In the genomic region with DNA sequence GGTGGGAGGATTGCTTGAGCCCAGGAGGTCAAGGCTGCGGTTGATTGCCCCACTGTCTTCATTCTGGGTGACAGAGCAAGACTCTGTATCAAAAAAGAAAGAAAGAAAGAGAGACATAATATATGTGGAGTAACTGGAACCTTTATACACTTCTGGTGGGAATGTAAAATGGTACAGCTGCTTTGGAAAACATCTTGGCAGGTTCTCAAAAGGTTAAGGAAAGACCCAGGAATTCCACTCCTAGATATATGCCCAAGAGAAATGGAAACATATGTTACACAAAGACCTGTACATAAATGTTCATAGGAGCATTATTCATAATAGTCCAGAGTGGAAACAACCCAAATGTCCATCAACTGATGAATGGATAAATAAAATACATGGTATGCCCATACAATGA, we compare ENCODE assay signal across 17 cellular contexts. TPM values are rescaled to one million over a fixed set of nuclear protein-coding genes. Genes with fewer than 3 reads are reported as not detected.
"Had no signal": no experiment of that assay in that cellular context is flagged by ENCODE, and none has a peak within 500 bp of the region (broad histone marks: within the 10 kb centered on the region; RNA-seq: fewer than 3 reads in every experiment).

No MANE protein-coding gene starts in this region.

- H3K4me1 Mint-ChIP-seq: immature natural killer cell; stimulated activated naive B cell treated with anti-CD40 and anti-IgM and Interleukin-4, amounts not matched to agents 10 μg/mL and 1 μg/mL and 100 μg/mL, for 72 hours had no signal

- DNase-seq: activated CD4-positive, alpha-beta T cell treated with anti-CD3 and anti-CD28 coated beads, Interleukin-2, amount 50 U/mL, for 48 hours; activated CD4-positive, CD25-positive, alpha-beta regulatory T cell treated with anti-CD3 and anti-CD28 coated beads, Interleukin-2, amount 50 U/mL, for 72 hours; activated naive CD8-positive, alpha-beta T cell treated with anti-CD3 and anti-CD28 coated beads, Interleukin-2, amount 10 ng/mL, durations not matched to agents 7 days and 5 days; activated T-cell treated with anti-CD3 and anti-CD28 coated beads, Interleukin-2, amount 50 U/mL, for 48 hours; effector CD8-positive, alpha-beta T cell; glutamatergic neuron; immature natural killer cell; left cardiac atrium; natural killer cell; nucleus accumbens; psoas muscle; right lobe of liver; stimulated activated naive B cell treated with anti-CD40 and anti-IgM and Interleukin-4, amounts not matched to agents 10 μg/mL and 1 μg/mL and 100 μg/mL, for 72 hours; SW 1271 had no signal

- H3K36me3 Mint-ChIP-seq: activated naive CD8-positive, alpha-beta T cell treated with anti-CD3 and anti-CD28 coated beads, Interleukin-2, amount 10 ng/mL, durations not matched to agents 7 days and 5 days; immature natural killer cell; natural killer cell had no signal

- H3K27ac ChIP-seq: cardiac muscle cell, coronary artery, psoas muscle, right lobe of liver had no signal

- H3K4me3 Mint-ChIP-seq: activated naive CD8-positive, alpha-beta T cell treated with anti-CD3 and anti-CD28 coated beads, Interleukin-2, amount 10 ng/mL, durations not matched to agents 7 days and 5 days; immature natural killer cell; natural killer cell; stimulated activated naive B cell treated with anti-CD40 and anti-IgM and Interleukin-4, amounts not matched to agents 10 μg/mL and 1 μg/mL and 100 μg/mL, for 72 hours had no signal

- H3K9me3 Mint-ChIP-seq: activated naive CD8-positive, alpha-beta T cell treated with anti-CD3 and anti-CD28 coated beads, Interleukin-2, amount 10 ng/mL, durations not matched to agents 7 days and 5 days; immature natural killer cell; natural killer cell; stimulated activated naive B cell treated with anti-CD40 and anti-IgM and Interleukin-4, amounts not matched to agents 10 μg/mL and 1 μg/mL and 100 μg/mL, for 72 hours had no signal

- H3K4me3 ChIP-seq: ascending aorta, cardiac muscle cell, coronary artery, psoas muscle, right lobe of liver had no signal

- H3K27me3 Mint-ChIP-seq: activated naive CD8-positive, alpha-beta T cell treated with anti-CD3 and anti-CD28 coated beads, Interleukin-2, amount 10 ng/mL, durations not matched to agents 7 days and 5 days; stimulated activated naive B cell treated with anti-CD40 and anti-IgM and Interleukin-4, amounts not matched to agents 10 μg/mL and 1 μg/mL and 100 μg/mL, for 72 hours had no signal

- ATAC-seq: left cardiac atrium; natural killer cell; psoas muscle; right lobe of liver; stimulated activated naive B cell treated with anti-CD40 and anti-IgM and Interleukin-4, amounts not matched to agents 10 μg/mL and 1 μg/mL and 100 μg/mL, for 72 hours had no signal

- H3K27ac Mint-ChIP-seq: activated naive CD8-positive, alpha-beta T cell treated with anti-CD3 and anti-CD28 coated beads, Interleukin-2, amount 10 ng/mL, durations not matched to agents 7 days and 5 days; immature natural killer cell; natural killer cell; stimulated activated naive B cell treated with anti-CD40 and anti-IgM and Interleukin-4, amounts not matched to agents 10 μg/mL and 1 μg/mL and 100 μg/mL, for 72 hours had no signal

RNA-seq across cellular contexts. Expression of a gene that starts 40.9 kb away (rescaled TPM):
- total RNA-seq: ascending aorta had no signal
